ENCODE assay signal across 8 cellular contexts in genomic region chr17:81346908-81347349, GRCh38. TPM values are rescaled to one million over a fixed set of nuclear protein-coding genes. Genes with fewer than 3 reads are reported as not detected.
A peak's percentile ranks its signal among the peaks of the same experiment; 100 is the strongest.
DNase-seq lines count a peak whose midpoint lies in the region; ATAC-seq, FAIRE-seq and TF ChIP-seq lines count a peak whose summit lies in the region.

No MANE protein-coding gene starts in this region.

- FAIRE-seq in kidney (lab: Jason Lieb, UNC) (no peak), urothelium cell line (lab: Jason Lieb, UNC) (no peak)

- TF ChIP-seq POLR2A in HCT116 (IDR thresholded peaks at IDR 0.05; ENCODE audit: borderline replicate concordance, extremely low read depth, insufficient read depth, insufficient read length) (no peak), body of pancreas (IDR thresholded peaks at IDR 0.05) (no peak)

- H3K27ac ChIP-seq in HCT116 (ENCODE audit: low read depth, low read length) (peak overlapping the region; percentile 67; the same call in 1 of the 2 replicates), body of pancreas (peak overlapping the region; percentile 74 to 98 (median 96)), kidney (ENCODE audit: low read depth in 2 of 2, low read length in 2 of 2) (no peak overlapping the region), stomach smooth muscle (ENCODE audit: low read length) (peak overlapping the region; percentile 78)

- H3K4me2 ChIP-seq in HCT116 (ENCODE audit: low read length): peak overlapping the region; percentile 98

- intact Hi-C loops in HCT116 (cut with micrococcal nuclease) (loop anchor here (2.0 kb wide), 2 partner anchors 18 to 48 kb away; partner anchors contain the start of gene BAHCC1), body of pancreas (cut with DNase I) (no loop called here), kidney (cut with DNase I) (no loop called here)

- POLR2A ChIA-PET in HCT116 (lab: Charles Lee): interaction anchor here (1.1 kb wide), 2 partner anchors 18 to 30 kb away, joined by 3 to 4 read pairs; no protein-coding TSS in a partner anchor

- H3K27me3 ChIP-seq in HCT116 (ENCODE audit: insufficient read depth, low read length) (no peaks in the 10 kb centered on the region), body of pancreas (no peaks in the 10 kb centered on the region), stomach smooth muscle (ENCODE audit: control insufficient read depth in 1 of 2, insufficient read depth in 2 of 2, low read length in 2 of 2) (peaks cover 0 to 3% of the 10 kb centered on the region in 2 donors)

- 48 to 65% methylated on average over 9 to 11 of the region's 11 CpGs for whole genome bisulfite sequencing in body of pancreas, 2 donors

- CTCF ChIA-PET in HCT116 (lab: Charles Lee): no interaction called here

- no peaks in the 10 kb centered on the region; a peak in 1 of 4 replicates for H3K36me3 ChIP-seq in HCT116 (ENCODE audit: control insufficient read depth in 1 of 2, insufficient read depth in 2 of 2, low read length in 2 of 2)
- H3K36me3 ChIP-seq in body of pancreas (replicated peaks in 1 of 2; ENCODE audit: insufficient read depth in 1 of 2, low read depth in 2 of 2): no peaks in the 10 kb centered on the region
- H3K36me3 ChIP-seq in kidney (ENCODE audit: control insufficient read depth in 1 of 2, insufficient read depth in 2 of 2, low read length in 2 of 2): no peaks in the 10 kb centered on the region
- H3K36me3 ChIP-seq in stomach smooth muscle (ENCODE audit: control insufficient read depth in 2 of 2, insufficient read depth in 2 of 2, low read length in 2 of 2): no peaks in the 10 kb centered on the region

- no TSS peak for BruUV-seq in HCT116 (replicated peaks; lab: Mats Ljungman, UMichigan)

- H2AFZ ChIP-seq in HCT116 (ENCODE audit: low read depth, low read length, poor library complexity, severe bottlenecking): no peak overlapping the region

- H3K4me3 ChIP-seq in HCT116 (replicated peaks in 1 of 2; ENCODE audit: low read depth in 1 of 2, low read length in 2 of 2) (peak overlapping the region; percentile 75 to 77), body of pancreas (peak overlapping the region in 1 of 2 donors; percentile 31), kidney (ENCODE audit: low read length in 2 of 2) (peak overlapping the region; percentile 59 to 69), stomach smooth muscle (ENCODE audit: low read length in 2 of 2) (peak overlapping the region; percentile 68 to 80)

- peaks cover 36% of the 10 kb centered on the region for H3K79me2 ChIP-seq in HCT116 (ENCODE audit: insufficient read depth, low read length)

- DNase-seq in HCT116 (ENCODE audit: low read depth, low spot score): no peak
- no peak for DNase-seq in body of pancreas
- DNase-seq in kidney: peak; percentile 83
- DNase-seq in urothelium cell line (ENCODE audit: low spot score): no peak
- no peak for DNase-seq in DMS53 treated with DMSO at 0.1 percent for 48 hours (lab: John Stamatoyannopoulos, UW; ENCODE audit: unreplicated experiment)
- no peak for DNase-seq in cortex of kidney (lab: John Stamatoyannopoulos, UW)
- no peak for DNase-seq in COLO668 (lab: John Stamatoyannopoulos, UW; ENCODE audit: unreplicated experiment)

- H3K9ac ChIP-seq in HCT116 (ENCODE audit: low read length) (peak overlapping the region; percentile 85), kidney (ENCODE audit: low read length in 2 of 2) (peak overlapping the region in 1 of 2 donors; percentile 41), stomach smooth muscle (ENCODE audit: low read length in 2 of 2) (peak overlapping the region; percentile 31 to 72)

- no peak for TF ChIP-seq RAD21 in HCT116 (IDR thresholded peaks at IDR 0.05; ENCODE audit: low read depth)

- H3K4me1 ChIP-seq in HCT116 (ENCODE audit: control insufficient read depth in 1 of 2, insufficient read depth in 2 of 2, low read length in 2 of 2) (peaks cover 38 to 64% of the 10 kb centered on the region in 2 experiments), body of pancreas (peaks cover 45% of the 10 kb centered on the region), kidney (ENCODE audit: control insufficient read depth in 1 of 2, insufficient read depth in 1 of 2, low read depth in 1 of 2, low read length in 2 of 2) (peaks cover 0 to 8% of the 10 kb centered on the region in 2 donors), stomach smooth muscle (ENCODE audit: control insufficient read depth, insufficient read depth, low read length) (peaks cover 17% of the 10 kb centered on the region)

- no peaks in the 10 kb centered on the region for H4K20me1 ChIP-seq in HCT116 (ENCODE audit: insufficient read depth)

- ATAC-seq in HCT116 (no peak), body of pancreas (no peak)

- TF ChIP-seq CTCF in HCT116 (IDR thresholded peaks at IDR 0.05 in 2 of 3, conservative IDR thresholded peaks at IDR 0.05 in 1 of 3; ENCODE audit: borderline replicate concordance in 1 of 3, insufficient read depth in 1 of 3, low read depth in 2 of 3, low read length in 2 of 3) (no peak), body of pancreas (IDR thresholded peaks at IDR 0.05) (no peak), kidney (IDR thresholded peaks at IDR 0.05; ENCODE audit: borderline replicate concordance, extremely low read depth, insufficient read depth) (no peak)

- H3K9me2 ChIP-seq in HCT116 (ENCODE audit: insufficient read depth): no peaks in the 10 kb centered on the region

- RAD21 ChIA-PET in HCT116 (lab: Charles Lee; ENCODE audit: low non-redundant PET in 1 of 2, low total read pairs in 2 of 2, uncharacterized antibody in 2 of 2, unreplicated experiment in 2 of 2): no interaction called here

- H3K9me3 ChIP-seq in HCT116 (ENCODE audit: control insufficient read depth in 1 of 2, insufficient read depth in 1 of 2, low read depth in 1 of 2, low read length in 2 of 2): no peaks in the 10 kb centered on the region
- H3K9me3 ChIP-seq in body of pancreas: no peaks in the 10 kb centered on the region
- H3K9me3 ChIP-seq in kidney (ENCODE audit: control insufficient read depth in 1 of 2, low read length in 2 of 2): no peaks in the 10 kb centered on the region
- no peaks in the 10 kb centered on the region for H3K9me3 ChIP-seq in stomach smooth muscle (ENCODE audit: control insufficient read depth in 2 of 2, low read length in 2 of 2)

TF ChIP-seq in HCT116, 20 proteins besides CTCF, POLR2A, EP300 and RAD21:
- TF ChIP-seq ZFX (IDR thresholded peaks at IDR 0.05): 0 out of 2 replicates have a peak, but pooled peaks have one; percentile 16
- no peak for TF ChIP-seq CEBPB (IDR thresholded peaks at IDR 0.05; ENCODE audit: low read depth)
TF ChIP-seq in HCT116: peak in this region for 1.

RNA-seq across cellular contexts. Expression of gene BAHCC1, which starts 48.3 kb away (rescaled TPM):
- total RNA-seq in HCT116 (2021; ENCODE audit: unreplicated experiment): 45.2 TPM
- polyA plus RNA-seq in HCT116 (2012): 16.1 and 18.2 TPM in 2 replicates
- 10 to 100 TPM in 1 of 2 donors, 1 to 10 TPM in 1; 5.7 to 14.8 TPM for total RNA-seq in body of pancreas
- total RNA-seq in kidney: 20.5 TPM
- polyA plus RNA-seq in kidney (ENCODE audit: insufficient read depth, low read depth, low replicate concordance): 2.6 TPM

RNA-seq across cellular contexts. Expression of gene SLC38A10, which starts 51.8 kb away (rescaled TPM):
- total RNA-seq in HCT116 (2021; ENCODE audit: unreplicated experiment) (109 TPM), body of pancreas (100 to 1,000 TPM; 102 to 203 TPM), kidney (89.7 TPM)
- 75.0 and 96.2 TPM in 2 replicates for polyA plus RNA-seq in HCT116 (2012)
- 72.7 TPM for polyA plus RNA-seq in kidney (ENCODE audit: insufficient read depth, low read depth, low replicate concordance)

Comparison
In these comparisons a context has a peak if more than half of its experiments do, and no peak if none do; other contexts are left out.
1. H3K27ac ChIP-seq: peak in HCT116 (single experiment), body of pancreas (4 of 4) and stomach smooth muscle (single experiment); none in kidney (0 of 2).